ENCODE assay signal across 20 cellular contexts in the genomic region with DNA sequence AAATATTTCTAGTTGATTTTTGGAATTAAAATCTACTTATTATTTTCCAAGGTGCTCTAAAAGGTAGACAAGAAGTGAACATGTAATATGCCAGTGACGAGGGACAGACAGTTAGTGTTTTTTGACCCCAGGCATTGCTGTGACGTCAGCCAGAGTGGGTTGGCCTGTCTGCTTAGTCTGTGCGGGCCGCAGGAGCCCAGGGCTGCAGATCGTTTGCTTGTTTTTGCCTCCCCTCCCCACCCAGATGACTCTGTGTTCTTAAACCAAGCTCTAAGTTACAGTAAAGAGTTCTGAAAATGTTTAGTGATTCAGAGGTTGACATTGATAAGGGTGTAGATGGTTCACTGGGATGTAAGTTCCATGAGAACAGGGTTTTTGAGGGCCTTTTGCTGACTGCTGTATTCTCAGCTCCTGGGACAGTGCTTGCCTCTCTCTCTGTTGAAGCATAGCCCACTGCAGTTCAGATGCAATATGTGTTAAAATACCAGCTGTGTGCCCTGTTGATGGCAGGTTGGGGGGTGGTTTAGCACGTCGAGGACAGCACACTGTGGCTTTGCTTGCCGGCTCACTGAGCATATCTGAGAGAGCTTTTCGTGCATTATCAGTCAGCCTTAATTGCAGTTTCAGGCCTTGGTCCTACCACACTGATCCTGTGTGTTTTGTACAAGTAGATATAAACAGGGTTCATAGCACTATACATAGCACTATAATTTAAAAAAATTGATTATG.
DNase-seq lines count a peak whose midpoint lies in the region; ATAC-seq, FAIRE-seq and TF ChIP-seq lines count a peak whose summit lies in the region.
"Had no signal": no experiment of that assay in that cellular context is flagged by ENCODE, and none has a peak within 500 bp of the region (broad histone marks: within the 10 kb centered on the region; RNA-seq: fewer than 3 reads in every experiment).

No MANE protein-coding gene starts in this region.

- H3K4me3 Mint-ChIP-seq in central memory CD8-positive, alpha-beta T cell = no peak overlapping the region
- peak overlapping the region; percentile 65 for H3K4me3 Mint-ChIP-seq in natural killer cell
- H3K4me3 Mint-ChIP-seq: activated T-cell treated with anti-CD3 and anti-CD28 coated beads, Interleukin-2, amount 50 U/mL, for 24 hours had no signal

- no peak for ATAC-seq in central memory CD8-positive, alpha-beta T cell (replicated peaks; ENCODE audit: extremely low read depth, poor library complexity, severe bottlenecking)
- ATAC-seq in natural killer cell = peak; percentile 61 to 80 (median 71)
- ATAC-seq: mucosa of descending colon had no signal

- H3K4me1 Mint-ChIP-seq in central memory CD8-positive, alpha-beta T cell = no peaks in the 10 kb centered on the region
- H3K4me1 Mint-ChIP-seq in natural killer cell = peaks cover 19 to 21% of the 10 kb centered on the region in 2 donors

- H3K36me3 ChIP-seq in BLaER1 = peaks cover 93% of the 10 kb centered on the region
- H3K36me3 ChIP-seq: ovary had no signal

- no peak overlapping the region for H3K4me3 ChIP-seq in BLaER1
- H3K4me3 ChIP-seq: mucosa of descending colon, ovary, SJCRH30 had no signal

- peak; percentile 62 for FAIRE-seq in GM19239 (lab: Jason Lieb, UNC)
- FAIRE-seq: islet of Langerhans, urothelium cell line had no signal

- H3K4me1 ChIP-seq in BLaER1 = peaks cover 37% of the 10 kb centered on the region
- H3K4me1 ChIP-seq: SJCRH30 had no signal

- intact Hi-C loops in natural killer cell (cut with micrococcal nuclease) = no loop called here

- H3K27me3 ChIP-seq in BLaER1 = no peaks in the 10 kb centered on the region
- H3K27me3 ChIP-seq: ovary, SJCRH30 had no signal

- peaks cover 68% of the 10 kb centered on the region for H3K36me3 Mint-ChIP-seq in central memory CD8-positive, alpha-beta T cell (ENCODE audit: insufficient read depth)
- peaks cover 21% of the 10 kb centered on the region for H3K36me3 Mint-ChIP-seq in natural killer cell

- peak overlapping the region; percentile 25 for H3K27ac Mint-ChIP-seq in central memory CD8-positive, alpha-beta T cell (ENCODE audit: low read depth)
- peak overlapping the region; percentile 79 to 80 for H3K27ac Mint-ChIP-seq in natural killer cell
- H3K27ac Mint-ChIP-seq: activated T-cell treated with anti-CD3 and anti-CD28 coated beads, Interleukin-2, amount 50 U/mL, for 24 hours had no signal

- H3K9ac ChIP-seq in BLaER1 = peak overlapping the region; percentile 23; the same call in 1 of the 2 replicates
- H3K9ac ChIP-seq: KMS-11 had no signal

- H3K27ac ChIP-seq in BLaER1 = peak overlapping the region; percentile 45; the same call in 1 of the 2 replicates
- H3K27ac ChIP-seq: KMS-11, ovary, SJCRH30 had no signal

- no peaks in the 10 kb centered on the region for H3K9me3 ChIP-seq in BLaER1
- H3K9me3 ChIP-seq: mucosa of descending colon, ovary, SJCRH30 had no signal

- H3K4me2 ChIP-seq in BLaER1 = peak overlapping the region; percentile 54
- H3K4me2 ChIP-seq: KMS-11 had no signal

- TF ChIP-seq CTCF in natural killer cell (IDR thresholded peaks at IDR 0.05) = no peak

- H3K9me3 Mint-ChIP-seq in central memory CD8-positive, alpha-beta T cell = no peaks in the 10 kb centered on the region
- no peaks in the 10 kb centered on the region for H3K9me3 Mint-ChIP-seq in natural killer cell
- H3K9me3 Mint-ChIP-seq: activated T-cell treated with anti-CD3 and anti-CD28 coated beads, Interleukin-2, amount 50 U/mL, for 24 hours had no signal

- no peak for DNase-seq in GM19239 (ENCODE audit: insufficient read length, low spot score)
- no peak for DNase-seq in central memory CD8-positive, alpha-beta T cell (ENCODE audit: low spot score in 2 of 2)
- no peak for DNase-seq in natural killer cell
- no peak for DNase-seq in NCI-H1694 treated with DMSO at 0.1 percent for 48 hours (lab: John Stamatoyannopoulos, UW)
- DNase-seq in middle frontal gyrus (ENCODE audit: extremely low spot score, low spot score) = no peak
- no peak for DNase-seq in HCEC 1CT
- no peak for DNase-seq in activated CD4-positive, alpha-beta T cell treated with anti-CD3 and anti-CD28 coated beads for 48 hours
- DNase-seq: activated T-cell treated with anti-CD3 and anti-CD28 coated beads, Interleukin-2, amount 50 U/mL, for 24 hours; central memory CD4-positive, alpha-beta T cell; GDM1; NCI-H1417 treated with DMSO at 0.1 percent for 48 hours; NCI-H446 treated with DMSO at 0.1 percent for 48 hours; ovary; SJCRH30; stimulated activated naive CD4-positive, alpha-beta T cell treated with Interleukin-2 at 50 U/mL for 16 hours had no signal

- H3K27me3 Mint-ChIP-seq in central memory CD8-positive, alpha-beta T cell = no peaks in the 10 kb centered on the region
- no peaks in the 10 kb centered on the region for H3K27me3 Mint-ChIP-seq in natural killer cell (ENCODE audit: low read depth in 2 of 2)
- H3K27me3 Mint-ChIP-seq: activated T-cell treated with anti-CD3 and anti-CD28 coated beads, Interleukin-2, amount 50 U/mL, for 24 hours had no signal

- H4K20me1 ChIP-seq in BLaER1 = no peaks in the 10 kb centered on the region
